Comparison of ENCODE assay signal across 36 cellular contexts in genomic region chr3:41989518-41989917, GRCh38.
"Had no signal": no experiment of that assay in that cellular context is flagged by ENCODE, and none has a peak within 500 bp of the region (broad histone marks: within the 10 kb centered on the region; RNA-seq: fewer than 3 reads in every experiment).

No MANE protein-coding gene starts in this region.

- H3K4me1 ChIP-seq: body of pancreas, breast epithelium had no signal

- H3K9me3 Mint-ChIP-seq: activated B cell treated with CpG ODN at 0.5 μM for 24 hours; activated CD4-positive, alpha-beta memory T cell treated with anti-CD3 and anti-CD28 coated beads for 36 hours; activated CD4-positive, alpha-beta T cell treated with anti-CD3 and anti-CD28 coated beads, Interleukin-2, amount 10 ng/mL, durations not matched to agents 24 days and 14 days; activated CD8-positive, alpha-beta T cell treated with anti-CD3 and anti-CD28 coated beads for 36 hours; activated naive CD4-positive, alpha-beta T cell treated with anti-CD3 and anti-CD28 coated beads, Interleukin-2, amount 10 ng/mL, durations not matched to agents 7 days and 5 days; activated naive CD4-positive, alpha-beta T cell treated with anti-CD3 and anti-CD28 coated beads, Interleukin-2, amount 50 U/mL, for 24 hours; activated naive CD8-positive, alpha-beta T cell treated with anti-CD3 and anti-CD28 coated beads, Interleukin-2, amount 10 ng/mL, durations not matched to agents 7 days and 5 days; activated naive CD8-positive, alpha-beta T cell treated with anti-CD3 and anti-CD28 coated beads, Interleukin-2, amount 50 U/mL, for 24 hours; activated T-cell treated with anti-CD3 and anti-CD28 coated beads, Interleukin-2, amount 50 U/mL, for 4 hours; activated T-cell treated with anti-CD3 and anti-CD28 coated beads, Interleukin-2, amount 50 U/mL, for 72 hours; activated T-helper 1 cell treated with anti-CD3 and anti-CD28 coated beads, Interleukin-12 subunit alpha, Interleukin-12 subunit beta, Interleukin-2, Interleukin-4 antibody, amounts not matched to agents 30 ng/mL and 10 ng/mL and 1 ng/mL, durations not matched to agents 14 hours and 24 hours and 36 hours; activated T-helper 17 cell treated with anti-CD3 and anti-CD28 coated beads, Interleukin-2, amount 50 U/mL, for 72 hours; T-helper 1 cell treated with Interleukin-12 subunit alpha and Interleukin-12 subunit beta and Interleukin-4 antibody, amounts not matched to agents 30 μg/mL and 1 μg/mL, for 36 hours; T-helper 2 cell treated with Interferon-gamma antibody and Interleukin-4, amounts not matched to agents 5 μg/mL and 100 μg/mL, for 36 hours had no signal

- H3K4me3 ChIP-seq: body of pancreas, breast epithelium had no signal

- H3K36me3 Mint-ChIP-seq: activated CD4-positive, alpha-beta memory T cell treated with anti-CD3 and anti-CD28 coated beads for 36 hours; activated naive CD4-positive, alpha-beta T cell treated with anti-CD3 and anti-CD28 coated beads, Interleukin-2, amount 10 ng/mL, durations not matched to agents 7 days and 5 days; activated naive CD4-positive, alpha-beta T cell treated with anti-CD3 and anti-CD28 coated beads, Interleukin-2, amount 50 U/mL, for 24 hours; activated naive CD8-positive, alpha-beta T cell treated with anti-CD3 and anti-CD28 coated beads, Interleukin-2, amount 10 ng/mL, durations not matched to agents 7 days and 5 days had no signal

- H3K4me1 Mint-ChIP-seq: activated B cell treated with CpG ODN at 0.5 μM for 24 hours; activated CD4-positive, alpha-beta T cell treated with anti-CD3 and anti-CD28 coated beads, Interleukin-2, amount 10 ng/mL, durations not matched to agents 24 days and 14 days; activated naive CD4-positive, alpha-beta T cell treated with anti-CD3 and anti-CD28 coated beads, Interleukin-2, amount 10 ng/mL, durations not matched to agents 7 days and 5 days; activated naive CD4-positive, alpha-beta T cell treated with anti-CD3 and anti-CD28 coated beads, Interleukin-2, amount 50 U/mL, for 24 hours; activated naive CD8-positive, alpha-beta T cell treated with anti-CD3 and anti-CD28 coated beads, Interleukin-2, amount 10 ng/mL, durations not matched to agents 7 days and 5 days; activated naive CD8-positive, alpha-beta T cell treated with anti-CD3 and anti-CD28 coated beads, Interleukin-2, amount 50 U/mL, for 24 hours; activated T-helper 17 cell treated with anti-CD3 and anti-CD28 coated beads, Interleukin-2, amount 50 U/mL, for 72 hours had no signal

- H3K27me3 Mint-ChIP-seq: activated B cell treated with CpG ODN at 0.5 μM for 24 hours; activated CD4-positive, alpha-beta memory T cell treated with anti-CD3 and anti-CD28 coated beads for 36 hours; activated naive CD8-positive, alpha-beta T cell; activated T-helper 17 cell treated with anti-CD3 and anti-CD28 coated beads, Interleukin-2, amount 50 U/mL, for 72 hours had no signal

- H3K4me3 Mint-ChIP-seq: activated B cell treated with CpG ODN at 0.5 μM for 24 hours; activated CD4-positive, alpha-beta memory T cell treated with anti-CD3 and anti-CD28 coated beads for 36 hours; activated CD4-positive, alpha-beta T cell treated with anti-CD3 and anti-CD28 coated beads, Interleukin-2, amount 10 ng/mL, durations not matched to agents 24 days and 14 days; activated CD8-positive, alpha-beta T cell treated with anti-CD3 and anti-CD28 coated beads for 36 hours; activated naive CD4-positive, alpha-beta T cell treated with anti-CD3 and anti-CD28 coated beads, Interleukin-2, amount 10 ng/mL, durations not matched to agents 7 days and 5 days; activated naive CD4-positive, alpha-beta T cell treated with anti-CD3 and anti-CD28 coated beads, Interleukin-2, amount 50 U/mL, for 24 hours; activated naive CD8-positive, alpha-beta T cell; activated naive CD8-positive, alpha-beta T cell treated with anti-CD3 and anti-CD28 coated beads, Interleukin-2, amount 10 ng/mL, durations not matched to agents 7 days and 5 days; activated naive CD8-positive, alpha-beta T cell treated with anti-CD3 and anti-CD28 coated beads, Interleukin-2, amount 50 U/mL, for 24 hours; activated T-cell treated with anti-CD3 and anti-CD28 coated beads, Interleukin-2, amount 50 U/mL, for 4 hours; activated T-cell treated with anti-CD3 and anti-CD28 coated beads, Interleukin-2, amount 50 U/mL, for 72 hours; activated T-helper 1 cell treated with anti-CD3 and anti-CD28 coated beads, Interleukin-12 subunit alpha, Interleukin-12 subunit beta, Interleukin-2, Interleukin-4 antibody, amounts not matched to agents 30 ng/mL and 10 ng/mL and 1 ng/mL, durations not matched to agents 14 hours and 24 hours and 36 hours; activated T-helper 17 cell treated with anti-CD3 and anti-CD28 coated beads, Interleukin-2, amount 50 U/mL, for 72 hours; T-helper 1 cell treated with Interleukin-12 subunit alpha and Interleukin-12 subunit beta and Interleukin-4 antibody, amounts not matched to agents 30 μg/mL and 1 μg/mL, for 36 hours; T-helper 2 cell treated with Interferon-gamma antibody and Interleukin-4, amounts not matched to agents 5 μg/mL and 100 μg/mL, for 36 hours had no signal

- H3K27ac Mint-ChIP-seq: activated B cell treated with CpG ODN at 0.5 μM for 24 hours; activated CD4-positive, alpha-beta memory T cell treated with anti-CD3 and anti-CD28 coated beads for 36 hours; activated CD4-positive, alpha-beta T cell treated with anti-CD3 and anti-CD28 coated beads, Interleukin-2, amount 10 ng/mL, durations not matched to agents 24 days and 14 days; activated CD8-positive, alpha-beta T cell treated with anti-CD3 and anti-CD28 coated beads for 36 hours; activated naive CD4-positive, alpha-beta T cell treated with anti-CD3 and anti-CD28 coated beads, Interleukin-2, amount 10 ng/mL, durations not matched to agents 7 days and 5 days; activated naive CD4-positive, alpha-beta T cell treated with anti-CD3 and anti-CD28 coated beads, Interleukin-2, amount 50 U/mL, for 24 hours; activated naive CD8-positive, alpha-beta T cell; activated naive CD8-positive, alpha-beta T cell treated with anti-CD3 and anti-CD28 coated beads, Interleukin-2, amount 10 ng/mL, durations not matched to agents 7 days and 5 days; activated naive CD8-positive, alpha-beta T cell treated with anti-CD3 and anti-CD28 coated beads, Interleukin-2, amount 50 U/mL, for 24 hours; activated T-cell treated with anti-CD3 and anti-CD28 coated beads, Interleukin-2, amount 50 U/mL, for 72 hours; activated T-helper 1 cell treated with anti-CD3 and anti-CD28 coated beads, Interleukin-12 subunit alpha, Interleukin-12 subunit beta, Interleukin-2, Interleukin-4 antibody, amounts not matched to agents 30 ng/mL and 10 ng/mL and 1 ng/mL, durations not matched to agents 14 hours and 24 hours and 36 hours; activated T-helper 17 cell treated with anti-CD3 and anti-CD28 coated beads, Interleukin-2, amount 50 U/mL, for 72 hours; T-helper 1 cell treated with Interleukin-12 subunit alpha and Interleukin-12 subunit beta and Interleukin-4 antibody, amounts not matched to agents 30 μg/mL and 1 μg/mL, for 36 hours; T-helper 2 cell treated with Interferon-gamma antibody and Interleukin-4, amounts not matched to agents 5 μg/mL and 100 μg/mL, for 36 hours had no signal

- H3K9me3 ChIP-seq: body of pancreas, breast epithelium had no signal

- H3K27me3 ChIP-seq: body of pancreas, brain microvascular endothelial cell, breast epithelium had no signal

- H3K36me3 ChIP-seq: brain microvascular endothelial cell, breast epithelium, WERI-Rb-1 had no signal

- H3K27ac ChIP-seq: body of pancreas, brain microvascular endothelial cell, breast epithelium, WERI-Rb-1 had no signal

- FAIRE-seq: astrocyte had no signal

- ATAC-seq: activated CD8-positive, alpha-beta T cell treated with anti-CD3 and anti-CD28 coated beads for 36 hours; activated naive CD8-positive, alpha-beta T cell treated with anti-CD3 and anti-CD28 coated beads, Interleukin-2, amount 50 U/mL, for 24 hours; activated T-cell treated with anti-CD3 and anti-CD28 coated beads, Interleukin-2, amount 50 U/mL, for 4 hours; activated T-cell treated with anti-CD3 and anti-CD28 coated beads, Interleukin-2, amount 50 U/mL, for 72 hours; activated T-helper 17 cell treated with anti-CD3 and anti-CD28 coated beads, Interleukin-2, amount 50 U/mL, for 72 hours; body of pancreas had no signal

- DNase-seq: activated B cell treated with CpG ODN at 0.5 μM for 24 hours; activated CD4-positive, alpha-beta memory T cell treated with anti-CD3 and anti-CD28 coated beads for 36 hours; activated CD4-positive, alpha-beta T cell treated with anti-CD3 and anti-CD28 coated beads for 4 hours; activated CD4-positive, alpha-beta T cell treated with anti-CD3 and anti-CD28 coated beads, Interleukin-2, amount 10 ng/mL, durations not matched to agents 24 days and 14 days; activated CD4-positive, alpha-beta T cell treated with anti-CD3 and anti-CD28 coated beads, Interleukin-2, amount 50 U/mL, for 1 hour; activated CD4-positive, alpha-beta T cell treated with anti-CD3 and anti-CD28 coated beads, Interleukin-2, amount 50 U/mL, for 4 hours; activated CD4-positive, CD25-positive, alpha-beta regulatory T cell treated with anti-CD3 and anti-CD28 coated beads, Interleukin-2, amount 50 U/mL, for 72 hours; activated CD8-positive, alpha-beta memory T cell treated with anti-CD3 and anti-CD28 coated beads, Interleukin-2, amount 50 U/mL, for 4 hours; activated CD8-positive, alpha-beta T cell treated with anti-CD3 and anti-CD28 coated beads for 36 hours; activated effector memory CD4-positive, alpha-beta T cell treated with anti-CD3 and anti-CD28 coated beads, Interleukin-2, amount 50 U/mL, for 16 hours; activated gamma-delta T cell treated with Interleukin-2 at 50 U/mL for 16 hours; activated naive CD4-positive, alpha-beta T cell treated with anti-CD3 and anti-CD28 coated beads, Interleukin-2, amount 10 ng/mL, durations not matched to agents 7 days and 5 days; activated naive CD4-positive, alpha-beta T cell treated with Interleukin-2 at 50 U/mL for 16 hours; activated naive CD8-positive, alpha-beta T cell treated with anti-CD3 and anti-CD28 coated beads, Interleukin-2, amount 10 ng/mL, durations not matched to agents 7 days and 5 days; activated naive CD8-positive, alpha-beta T cell treated with anti-CD3 and anti-CD28 coated beads, Interleukin-2, amount 50 U/mL, for 24 hours; activated T-cell treated with anti-CD3 and anti-CD28 coated beads for 4 hours; activated T-cell treated with anti-CD3 and anti-CD28 coated beads, Interleukin-2, amount 50 U/mL, for 1 hour; activated T-cell treated with anti-CD3 and anti-CD28 coated beads, Interleukin-2, amount 50 U/mL, for 4 hours; activated T-cell treated with anti-CD3 and anti-CD28 coated beads, Interleukin-2, amount 50 U/mL, for 72 hours; aorta; body of pancreas; brain microvascular endothelial cell; central memory CD4-positive, alpha-beta T cell; SW 1271; T-helper 1 cell; T-helper 2 cell; T-helper 9 cell; WERI-Rb-1 had no signal
